Comparison of ENCODE assay signal across 8 cellular contexts in genomic region chr20:54680872-54681297, GRCh38.
A peak's percentile ranks its signal among the peaks of the same experiment; 100 is the strongest.
DNase-seq lines count a peak whose midpoint lies in the region; ATAC-seq and TF ChIP-seq lines count a peak whose summit lies in the region.

No MANE protein-coding gene starts in this region.

- H3K27me3 ChIP-seq in liver (ENCODE audit: control insufficient read depth in 4 of 4, insufficient read depth in 4 of 4, low read length in 3 of 4): peaks cover 0 to 11% (median 0%) of the 10 kb centered on the region in 4 donors
- H3K27me3 ChIP-seq in CD8-positive, alpha-beta memory T cell (ENCODE audit: insufficient read depth, low read length, poor library complexity, severe bottlenecking): no peaks in the 10 kb centered on the region

- peaks cover 0 to 3% (median 0%) of the 10 kb centered on the region in 4 donors for H3K4me1 ChIP-seq in liver (ENCODE audit: control insufficient read depth in 4 of 4, insufficient read depth in 4 of 4, low read length in 3 of 4)
- no peaks in the 10 kb centered on the region for H3K4me1 ChIP-seq in CD8-positive, alpha-beta memory T cell (ENCODE audit: insufficient read depth, low read length)

- POLR2A ChIA-PET in CD8-positive, alpha-beta memory T cell (lab: Charles Lee): no interaction called here

- H3K27ac Mint-ChIP-seq in brain: peak overlapping the region in 4 of 5 experiments; percentile 60 to 81 (median 70)
- no peak overlapping the region for H3K27ac Mint-ChIP-seq in CD8-positive, alpha-beta memory T cell

- peak; percentile 11 to 15 for DNase-seq in AML-193 (lab: John Stamatoyannopoulos, UW)
- DNase-seq in GM12865 (ENCODE audit: low read depth): peak; percentile 42
- peak; percentile 16 to 60 for DNase-seq in NCI-H526 (lab: John Stamatoyannopoulos, UW)
- DNase-seq in CD8-positive, alpha-beta memory T cell: no peak

- no peaks in the 10 kb centered on the region for H3K36me3 Mint-ChIP-seq in brain
- H3K36me3 Mint-ChIP-seq in CD8-positive, alpha-beta memory T cell: no peaks in the 10 kb centered on the region

- no peak overlapping the region for H3K27ac ChIP-seq in liver (ENCODE audit: low read depth in 1 of 2, low read length in 2 of 2)
- H3K27ac ChIP-seq in CD8-positive, alpha-beta memory T cell (ENCODE audit: low read depth, low read length): no peak overlapping the region

- H3K9ac ChIP-seq in liver (ENCODE audit: low read depth in 1 of 2, low read length in 2 of 2): no peak overlapping the region

- no peak for ATAC-seq in HG03469 (IDR thresholded peaks at IDR 0.05; ENCODE audit: unreplicated experiment)
- ATAC-seq in HG03520 (IDR thresholded peaks at IDR 0.05; ENCODE audit: unreplicated experiment): no peak

- 20% methylated on average over 12 of the region's 12 CpGs for WGBS in liver

- peaks cover 24% of the 10 kb centered on the region for H3K4me1 Mint-ChIP-seq in brain
- H3K4me1 Mint-ChIP-seq in CD8-positive, alpha-beta memory T cell: peaks cover 0 to 4% (median 0%) of the 10 kb centered on the region in 3 donors

- H3K4me3 ChIP-seq in GM12865 (ENCODE audit: low read depth, low read length) (no peak overlapping the region), liver (ENCODE audit: low read depth in 1 of 3, low read length in 3 of 3) (no peak overlapping the region)
- no peak overlapping the region for H3K4me3 ChIP-seq in CD8-positive, alpha-beta memory T cell (ENCODE audit: low read length)

- TF ChIP-seq CTCF in GM12865 (IDR thresholded peaks at IDR 0.05; ENCODE audit: insufficient read depth, low read depth, low read length, missing control alignments): peak; percentile 46
- peak; percentile 78 to 89 for TF ChIP-seq CTCF in brain (conservative IDR thresholded peaks at IDR 0.05)
- peak; percentile 61 for TF ChIP-seq CTCF in liver (IDR thresholded peaks at IDR 0.05; ENCODE audit: low read depth, low read length, missing input control)

- H3K27me3 Mint-ChIP-seq in brain: peaks cover 4% of the 10 kb centered on the region
- peaks cover 8 to 11% of the 10 kb centered on the region in 2 donors for H3K27me3 Mint-ChIP-seq in CD8-positive, alpha-beta memory T cell

- H3K9me3 Mint-ChIP-seq in brain: peaks cover 0 to 2% (median 0%) of the 10 kb centered on the region in 5 experiments
- no peaks in the 10 kb centered on the region for H3K9me3 Mint-ChIP-seq in CD8-positive, alpha-beta memory T cell

- no peak overlapping the region for H3K4me3 Mint-ChIP-seq in brain
- H3K4me3 Mint-ChIP-seq in CD8-positive, alpha-beta memory T cell: no peak overlapping the region

- peak; percentile 60 to 61 for TF ChIP-seq RAD21 in liver (IDR thresholded peaks at IDR 0.05)

- no peaks in the 10 kb centered on the region for H3K9me3 ChIP-seq in liver (ENCODE audit: control insufficient read depth in 4 of 4, low read length in 3 of 4)
- H3K9me3 ChIP-seq in CD8-positive, alpha-beta memory T cell (ENCODE audit: low read length): no peaks in the 10 kb centered on the region

- CTCF ChIA-PET in CD8-positive, alpha-beta memory T cell (lab: Charles Lee): interaction anchor here (0.9 kb wide), 1 partner anchor 10 kb away, joined by 3 read pairs; no protein-coding TSS in a partner anchor

- H3K36me3 ChIP-seq in liver (ENCODE audit: control insufficient read depth in 4 of 4, insufficient read depth in 3 of 4, low read depth in 1 of 4, low read length in 3 of 4): peaks cover 0 to 2% (median 0%) of the 10 kb centered on the region in 4 donors
- H3K36me3 ChIP-seq in CD8-positive, alpha-beta memory T cell (ENCODE audit: insufficient read depth, low read length): no peaks in the 10 kb centered on the region

TF ChIP-seq in liver, 16 proteins besides CTCF, POLR2A, EP300 and RAD21:
- TF ChIP-seq ATF3 (IDR thresholded peaks at IDR 0.05) (no peak), HNF4A (conservative IDR thresholded peaks at IDR 0.05) (no peak), FOXA2 (IDR thresholded peaks at IDR 0.05) (no peak), REST (IDR thresholded peaks at IDR 0.05) (no peak), GABPA (IDR thresholded peaks at IDR 0.05 in 1 of 2, conservative IDR thresholded peaks at IDR 0.05 in 1 of 2) (no peak), NR2F2 (IDR thresholded peaks at IDR 0.05) (no peak), SP1 (IDR thresholded peaks at IDR 0.05) (no peak), TAF1 (conservative IDR thresholded peaks at IDR 0.05) (no peak), FOXA1 (IDR thresholded peaks at IDR 0.05) (no peak), ZBTB33 (IDR thresholded peaks at IDR 0.05) (no peak), EGR1 (IDR thresholded peaks at IDR 0.05; ENCODE audit: low read depth in 2 of 2) (no peak), MAX (IDR thresholded peaks at IDR 0.05) (no peak), RXRA (IDR thresholded peaks at IDR 0.05) (no peak), JUND (IDR thresholded peaks at IDR 0.05) (no peak)

Comparison
In these comparisons a context has a peak if more than half of its experiments do, and no peak if none do; other contexts are left out.
1. DNase-seq: peak in AML-193 (2 of 2), GM12865 (single experiment) and NCI-H526 (2 of 2); none in CD8-positive, alpha-beta memory T cell (0 of 5).
2. H3K27ac Mint-ChIP-seq: peak in brain (4 of 5); none in CD8-positive, alpha-beta memory T cell (0 of 8).
3. Peak in every context shown above with its lines, with median percentiles within 50 percentile points of each other: CTCF ChIP-seq.